Comparison of ENCODE assay signal across 18 cellular contexts in genomic region chr1:1243807-1244191, GRCh38. TPM values are rescaled to one million over a fixed set of nuclear protein-coding genes. Genes with fewer than 3 reads are reported as not detected.
DNase-seq lines count a peak whose midpoint lies in the region; TF ChIP-seq lines count a peak whose summit lies in the region.
"Had no signal": no experiment of that assay in that cellular context is flagged by ENCODE, and none has a peak within 500 bp of the region (broad histone marks: within the 10 kb centered on the region; RNA-seq: fewer than 3 reads in every experiment).

No MANE protein-coding gene starts in this region.

- no peak overlapping the region for H3K9ac ChIP-seq in rectal smooth muscle tissue (ENCODE audit: low read length)

- H3K79me2 ChIP-seq in PC-9 (ENCODE audit: low read depth): no peaks in the 10 kb centered on the region

- no peaks in the 10 kb centered on the region for H3K9me2 ChIP-seq in PC-9 (ENCODE audit: insufficient read depth)

- no peaks in the 10 kb centered on the region for H4K20me1 ChIP-seq in PC-9 (ENCODE audit: insufficient read depth)

- H3K9me3 ChIP-seq in PC-9 (ENCODE audit: insufficient read depth, low read depth): no peaks in the 10 kb centered on the region
- H3K9me3 ChIP-seq: breast epithelium, SJSA1, vagina had no signal

- CTCF ChIA-PET in PC-9 (lab: Charles Lee): no interaction called here

- H3K4me3 ChIP-seq in epithelial cell of proximal tubule (ENCODE audit: low read depth, low read length) (peak overlapping the region; percentile 33), rectal smooth muscle tissue (ENCODE audit: low read length) (peak overlapping the region; percentile 37), PC-9 (no peak overlapping the region)
- H3K4me3 ChIP-seq: breast epithelium, SJSA1, vagina had no signal

- DNase-seq in DMS53 (lab: John Stamatoyannopoulos, UW) (peak; percentile 41), DMS53 treated with DMSO at 0.1 percent for 48 hours (lab: John Stamatoyannopoulos, UW; ENCODE audit: unreplicated experiment) (no peak), epithelial cell of proximal tubule (ENCODE audit: low read depth) (no peak), PC-9 (no peak)
- DNase-seq in stimulated activated CD4-positive, alpha-beta T cell treated with anti-CD3 and anti-CD28 coated beads, Interleukin-4, amount 100 ng/mL, for 24 hours: no peak
- DNase-seq: 8988T; activated gamma-delta T cell treated with Interleukin-2 at 50 U/mL for 16 hours; AML-193; Kasumi-1; NCI-H1048; NCI-H187 treated with DMSO at 0.1 percent for 48 hours; NCI-H748 treated with DMSO at 0.1 percent for 48 hours; stimulated activated CD8-positive, alpha-beta memory T cell treated with anti-CD3 and anti-CD28 coated beads, Interleukin-4, amount 100 ng/mL, for 48 hours; T-helper 2 cell had no signal

- no peak for TF ChIP-seq CTCF in epithelial cell of proximal tubule (conservative IDR thresholded peaks at IDR 0.05; ENCODE audit: low read depth, low read length)
- no peak for TF ChIP-seq CTCF in PC-9 (conservative IDR thresholded peaks at IDR 0.05)

- intact Hi-C loops in PC-9 (cut with micrococcal nuclease; ENCODE audit: unreplicated experiment): no loop called here

- H3K4me1 ChIP-seq in rectal smooth muscle tissue (ENCODE audit: control insufficient read depth, insufficient read depth, low read length): no peaks in the 10 kb centered on the region
- peaks cover 10% of the 10 kb centered on the region for H3K4me1 ChIP-seq in PC-9 (replicated peaks; ENCODE audit: insufficient read depth)
- H3K4me1 ChIP-seq: SJSA1 had no signal

- H3K27ac ChIP-seq in rectal smooth muscle tissue (ENCODE audit: low read depth, low read length): no peak overlapping the region
- no peak overlapping the region for H3K27ac ChIP-seq in PC-9
- H3K27ac ChIP-seq: breast epithelium, SJSA1, vagina had no signal

- POLR2A ChIA-PET in PC-9 (lab: Charles Lee; ENCODE audit: unreplicated experiment): no interaction called here

- H2AFZ ChIP-seq in PC-9: no peak overlapping the region

- H3K27me3 ChIP-seq in rectal smooth muscle tissue (ENCODE audit: control insufficient read depth, insufficient read depth, low read length) (peaks cover 25% of the 10 kb centered on the region), PC-9 (ENCODE audit: insufficient read depth, low read depth) (no peaks in the 10 kb centered on the region)
- H3K27me3 ChIP-seq: SJSA1 had no signal

- no TSS peak for BruUV-seq in PC-9 (replicated peaks; lab: Mats Ljungman, UMichigan)

- H3K4me2 ChIP-seq in PC-9: no peak overlapping the region

- no peaks in the 10 kb centered on the region for H3K36me3 ChIP-seq in rectal smooth muscle tissue (ENCODE audit: control insufficient read depth, insufficient read depth, low read length)
- H3K36me3 ChIP-seq in PC-9 (ENCODE audit: low read depth): no peaks in the 10 kb centered on the region
- H3K36me3 ChIP-seq: breast epithelium, SJSA1, vagina had no signal

- H3F3A ChIP-seq in PC-9 (ENCODE audit: insufficient read depth, low read depth): peaks cover under 1% of the 10 kb centered on the region; the same call in 1 of the 2 replicates

RNA-seq across cellular contexts. Expression of gene C1QTNF12, which starts 2.7 kb away (rescaled TPM):
- total RNA-seq in epithelial cell of proximal tubule (1.7 and 5.1 TPM in 2 replicates), PC-9 (2021) (5.2 and 11.8 TPM in 2 replicates)
- total RNA-seq: vagina had no signal

RNA-seq across cellular contexts. Expression of gene B3GALT6, which starts 11.8 kb away (rescaled TPM):
- total RNA-seq in epithelial cell of proximal tubule: 34.1 and 36.6 TPM in 2 replicates
- 16.2 and 20.8 TPM in 2 replicates for total RNA-seq in PC-9 (2021)

RNA-seq across cellular contexts. Expression of gene SDF4, which starts 12.0 kb away (rescaled TPM):
- total RNA-seq in epithelial cell of proximal tubule (149 and 156 TPM in 2 replicates), PC-9 (2021) (133 and 139 TPM in 2 replicates)

RNA-seq across cellular contexts. Expression of gene TNFRSF4, which starts 29.8 kb away (rescaled TPM):
- total RNA-seq in epithelial cell of proximal tubule (0.36 and 0.40 TPM in 2 replicates), PC-9 (2021) (0.20 and 0.38 TPM in 2 replicates)
- total RNA-seq: SJSA1, vagina had no signal

RNA-seq across cellular contexts. Expression of gene UBE2J2, which starts 29.9 kb away (rescaled TPM):
- total RNA-seq in epithelial cell of proximal tubule: 49.3 and 84.1 TPM in 2 replicates
- total RNA-seq in PC-9 (2021): 54.2 and 55.0 TPM in 2 replicates
